ENCODE assay signal across 8 cellular contexts in the genomic region with DNA sequence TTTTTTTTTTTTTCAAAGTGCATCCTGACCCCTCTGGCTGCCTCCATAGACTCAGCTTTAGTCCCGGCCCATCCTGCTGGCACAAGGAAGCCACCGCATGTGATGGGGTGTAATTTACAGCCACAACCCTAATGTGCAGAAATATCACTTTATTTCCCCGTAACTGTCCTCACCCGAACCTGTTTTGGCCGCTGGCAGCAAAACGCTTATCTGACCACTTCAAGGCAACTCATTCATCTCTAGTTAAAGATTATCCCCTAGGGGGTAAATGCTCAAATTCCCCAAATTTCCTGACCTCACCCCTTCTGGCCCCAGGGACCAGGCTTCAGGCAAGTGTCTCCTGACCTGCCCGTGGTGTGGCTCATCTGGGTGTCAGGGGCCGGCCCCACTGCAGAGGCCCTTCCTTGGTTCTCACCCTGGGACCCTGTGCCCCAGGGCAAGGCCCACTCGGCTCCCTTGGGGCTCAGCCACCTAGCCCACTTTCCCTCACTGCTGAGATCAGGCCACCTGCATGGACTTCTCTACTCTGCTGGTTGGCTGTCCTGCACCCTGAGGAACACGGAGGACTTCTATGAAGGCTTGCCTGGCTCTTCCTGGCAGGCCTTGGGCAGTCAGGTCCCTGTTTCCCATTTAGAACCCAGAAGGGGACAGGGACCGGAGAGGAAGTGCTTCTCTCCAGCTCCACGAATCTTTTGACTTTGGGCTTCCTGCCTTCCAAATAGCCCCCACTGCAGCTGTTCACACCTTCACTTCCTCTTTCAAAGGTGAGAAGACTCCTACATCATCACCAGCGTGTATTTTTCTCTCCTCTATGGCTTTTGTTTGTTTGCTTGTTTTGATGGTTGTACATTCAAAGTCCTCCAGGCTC. TPM values are rescaled to one million over a fixed set of nuclear protein-coding genes. Genes with fewer than 3 reads are reported as not detected.
DNase-seq lines count a peak whose midpoint lies in the region; ATAC-seq and TF ChIP-seq lines count a peak whose summit lies in the region.

No MANE protein-coding gene starts in this region.

- no peak overlapping the region for H3K27ac Mint-ChIP-seq in CD4-positive, alpha-beta T cell

- H3K4me2 ChIP-seq in skeletal muscle satellite cell (ENCODE audit: low read length), result peak overlapping the region; percentile 85

- peak overlapping the region; percentile 44 for H3K4me3 Mint-ChIP-seq in CD4-positive, alpha-beta T cell

- H3K9me3 ChIP-seq in CD4-positive, alpha-beta T cell (ENCODE audit: control insufficient read depth, low read length), result no peaks in the 10 kb centered on the region
- H3K9me3 ChIP-seq in HUES6 (ENCODE audit: control insufficient read depth, insufficient read depth, low read depth, low read length) (no peaks in the 10 kb centered on the region), skeletal muscle satellite cell (replicated peaks; ENCODE audit: low read length) (no peaks in the 10 kb centered on the region)

- H3K4me1 Mint-ChIP-seq in CD4-positive, alpha-beta T cell (ENCODE audit: low read depth), result peaks cover 23% of the 10 kb centered on the region

- no peak for ATAC-seq in CD4-positive, alpha-beta T cell (ENCODE audit: poor library complexity)

- no peaks in the 10 kb centered on the region for H3K27me3 ChIP-seq in CD4-positive, alpha-beta T cell (ENCODE audit: control insufficient read depth, insufficient read depth, low read length)
- peaks cover 12% of the 10 kb centered on the region for H3K27me3 ChIP-seq in HUES6 (ENCODE audit: control insufficient read depth, insufficient read depth, low read length)
- no peaks in the 10 kb centered on the region for H3K27me3 ChIP-seq in dorsolateral prefrontal cortex
- peaks cover 19% of the 10 kb centered on the region for H3K27me3 ChIP-seq in skeletal muscle satellite cell (ENCODE audit: control insufficient read depth, insufficient read depth, low read length)

- H3K4me1 ChIP-seq in HUES6 (ENCODE audit: control insufficient read depth, insufficient read depth, low read length) (peaks cover 17% of the 10 kb centered on the region; the same call in 1 of the 2 replicates), skeletal muscle satellite cell (ENCODE audit: control insufficient read depth, insufficient read depth, low read length) (peaks cover 6% of the 10 kb centered on the region)

- no peaks in the 10 kb centered on the region for H3K9me3 Mint-ChIP-seq in CD4-positive, alpha-beta T cell

- no peak for TF ChIP-seq CTCF in CD4-positive, alpha-beta T cell (IDR thresholded peaks at IDR 0.05)
- TF ChIP-seq CTCF in dorsolateral prefrontal cortex (IDR thresholded peaks at IDR 0.05 in 54 of 56, conservative IDR thresholded peaks at IDR 0.05 in 2 of 56; ENCODE audit: low read depth in 1 of 56, partially characterized antibody in 56 of 56), result no peak

- H3K9ac ChIP-seq in HUES6 (ENCODE audit: low read length), result no peak overlapping the region
- H3K9ac ChIP-seq in skeletal muscle satellite cell (ENCODE audit: low read depth, low read length), result peak overlapping the region; percentile 49

- no peak for DNase-seq in CD4-positive, alpha-beta T cell
- DNase-seq in GM19240 (ENCODE audit: insufficient read length, low spot score) (peak; percentile 58), dorsolateral prefrontal cortex (peak in 1 of 10 donors; percentile 29), C1 segment of cervical spinal cord (lab: John Stamatoyannopoulos, UW) (no peak), NCI-H1105 treated with DMSO at 0.1 percent for 48 hours (lab: John Stamatoyannopoulos, UW) (no peak), GOT3 (lab: John Stamatoyannopoulos, UW) (no peak)

- H3K27me3 Mint-ChIP-seq in CD4-positive, alpha-beta T cell, result no peaks in the 10 kb centered on the region

- no peak overlapping the region for H3K27ac ChIP-seq in CD4-positive, alpha-beta T cell (ENCODE audit: low read depth, low read length)
- H3K27ac ChIP-seq in HUES6 (ENCODE audit: low read depth, low read length), result no peak overlapping the region
- H3K27ac ChIP-seq in dorsolateral prefrontal cortex, result peak overlapping the region in 12 of 59 donors; percentile 4 to 62 (median 43)

- H3K36me3 Mint-ChIP-seq in CD4-positive, alpha-beta T cell (ENCODE audit: low read depth), result no peaks in the 10 kb centered on the region

- CTCF ChIA-PET in CD4-positive, alpha-beta T cell (lab: Charles Lee), result interaction anchor here (0.6 to 2.0 kb wide), 13 partner anchors 9 to 895 kb away, joined by 3 to 18 read pairs (median 3); no protein-coding TSS in a partner anchor

- POLR2A ChIA-PET in CD4-positive, alpha-beta T cell (lab: Charles Lee), result no interaction called here

- H3K4me3 ChIP-seq in HUES6 (ENCODE audit: low read depth, low read length) (peak overlapping the region; percentile 51), dorsolateral prefrontal cortex (peak overlapping the region in 46 of 59 donors; percentile 25 to 73 (median 54)), skeletal muscle satellite cell (ENCODE audit: low read length) (peak overlapping the region; percentile 62)

- intact Hi-C loops in CD4-positive, alpha-beta T cell (cut with DNase I, micrococcal nuclease), result loop anchor here (1.0 to 2.0 kb wide), 3 partner anchors 256 to 350 kb away; no protein-coding TSS in a partner anchor
- intact Hi-C loops in dorsolateral prefrontal cortex (cut with DNase I), result loop anchor here (2.0 to 5.0 kb wide), 5 partner anchors 254 to 606 kb away; no protein-coding TSS in a partner anchor

- H3K36me3 ChIP-seq in HUES6 (ENCODE audit: control insufficient read depth, insufficient read depth, low read length), result no peaks in the 10 kb centered on the region
- no peaks in the 10 kb centered on the region for H3K36me3 ChIP-seq in skeletal muscle satellite cell (ENCODE audit: insufficient read depth, low read length)

RNA-seq across cellular contexts. Expression of a gene that starts 53.3 kb away (rescaled TPM):
- 1 to 10 TPM in 1 of 2 experiments, under 1 TPM in 1; 0.30 to 1.2 TPM for total RNA-seq in CD4-positive, alpha-beta T cell
- 1 to 10 TPM in 77 of 120 experiments, under 1 TPM in 39, not detected in 4; 0.25 to 6.2 (median 1.2) TPM for total RNA-seq in dorsolateral prefrontal cortex
- under 0.01 and 0.87 TPM in 2 replicates for total RNA-seq in skeletal muscle satellite cell (2012; rRNA removed)
